Comparison of ENCODE assay signal across 8 cellular contexts in the genomic region with DNA sequence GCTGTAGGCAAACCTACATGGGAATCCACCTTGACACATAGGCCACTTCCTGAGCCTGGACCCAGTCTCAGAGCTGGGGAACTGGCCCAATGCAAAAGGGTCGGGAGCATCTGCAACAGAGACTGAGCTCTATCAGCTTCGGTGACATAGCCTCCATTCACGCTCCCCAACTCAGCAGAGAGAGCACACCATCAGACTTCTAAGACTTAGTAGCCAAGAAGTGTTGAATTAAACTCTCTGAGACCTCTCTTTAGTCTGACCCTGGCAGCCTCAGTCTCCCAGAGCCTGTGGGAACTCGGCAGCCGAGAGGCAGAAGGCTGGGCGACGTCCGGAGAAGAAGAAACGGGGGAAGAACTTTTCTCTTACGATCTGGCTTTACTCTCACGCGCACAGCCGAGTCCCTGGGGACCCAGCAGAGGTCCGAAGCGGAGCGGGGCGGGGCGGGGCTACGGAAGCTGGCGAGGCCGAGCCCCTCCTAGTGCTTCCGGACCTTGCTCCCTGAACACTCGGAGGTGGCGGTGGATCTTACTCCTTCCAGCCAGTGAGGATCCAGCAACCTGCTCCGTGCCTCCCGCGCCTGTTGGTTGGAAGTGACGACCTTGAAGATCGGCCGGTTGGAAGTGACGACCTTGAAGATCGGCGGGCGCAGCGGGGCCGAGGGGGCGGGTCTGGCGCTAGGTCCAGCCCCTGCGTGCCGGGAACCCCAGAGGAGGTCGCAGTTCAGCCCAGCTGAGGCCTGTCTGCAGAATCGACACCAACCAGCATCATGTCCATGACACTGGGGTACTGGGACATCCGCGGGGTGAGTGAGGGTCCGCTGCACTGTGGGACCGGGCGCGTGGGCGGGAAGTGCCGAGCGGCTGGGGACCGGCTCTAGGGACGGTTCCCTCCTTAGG. TPM values are rescaled to one million over a fixed set of nuclear protein-coding genes. Genes with fewer than 3 reads are reported as not detected.
DNase-seq lines count a peak whose midpoint lies in the region; ATAC-seq and TF ChIP-seq lines count a peak whose summit lies in the region.

A gene (plus strand): TSS at position 476 of the 896 bp plus-strand sequence. CDS start 291 bp downstream, at position 767.

- H3K4me1 Mint-ChIP-seq in natural killer cell treated with Interleukin-12 subunit alpha and Interleukin-12 subunit beta and Interleukin-15 and Interleukin-18, amount 100 ng/mL, for 72 hours (ENCODE audit: low read depth in 2 of 2), result peaks cover 14 to 16% of the 10 kb centered on the region in 2 donors

- in situ Hi-C loops in Caki2 (cut with HindIII; ENCODE audit: low pct_unique_long_range_greater_than_20kb, low sequenced_read_pairs), result no loop called here

- peak; percentile 17 for TF ChIP-seq CTCF in fibroblast of the aortic adventitia (IDR thresholded peaks at IDR 0.05; ENCODE audit: insufficient read depth, low read length)

- H3K27ac Mint-ChIP-seq in natural killer cell treated with Interleukin-12 subunit alpha and Interleukin-12 subunit beta and Interleukin-15 and Interleukin-18, amount 100 ng/mL, for 72 hours, result peak within 1 kb of the TSS; percentile 68 to 90

- no peaks in the 10 kb centered on the region for H3K9me3 Mint-ChIP-seq in natural killer cell treated with Interleukin-12 subunit alpha and Interleukin-12 subunit beta and Interleukin-15 and Interleukin-18, amount 100 ng/mL, for 72 hours

- peak within 1 kb of the TSS; percentile 86 for H3K4me3 Mint-ChIP-seq in natural killer cell treated with Interleukin-12 subunit alpha and Interleukin-12 subunit beta and Interleukin-15 and Interleukin-18, amount 100 ng/mL, for 72 hours

- peak; percentile 68 for DNase-seq in Caki2 (ENCODE audit: low read depth)
- DNase-seq in HPDE6-E6E7 (ENCODE audit: extremely low spot score), result peak; percentile 37
- peak; percentile 66 for DNase-seq in RPMI8226
- DNase-seq in activated T-helper 9 cell treated with anti-CD3 and anti-CD28 coated beads, Interleukin-2, amount 50 U/mL, for 16 hours (ENCODE audit: low read depth), result peak; percentile 56
- DNase-seq in fibroblast of the aortic adventitia (ENCODE audit: low read depth), result peak; percentile 78
- DNase-seq in natural killer cell treated with Interleukin-12 subunit alpha and Interleukin-12 subunit beta and Interleukin-15 and Interleukin-18, amount 100 ng/mL, for 72 hours (ENCODE audit: low spot score), result peak; percentile 69
- DNase-seq in stimulated activated naive CD8-positive, alpha-beta T cell treated with anti-CD3 and anti-CD28 coated beads, Interleukin-15, Interleukin-2, amounts not matched to agents 100 U/mL and 50 U/mL, for 24 hours, result peak; percentile 81

- peak within 1 kb of the TSS; percentile 78 for H3K4me3 ChIP-seq in fibroblast of the aortic adventitia (ENCODE audit: low read depth, low read length)

- H3K36me3 Mint-ChIP-seq in natural killer cell treated with Interleukin-12 subunit alpha and Interleukin-12 subunit beta and Interleukin-15 and Interleukin-18, amount 100 ng/mL, for 72 hours, result no peaks in the 10 kb centered on the region

- peak; percentile 91 for ATAC-seq in GM19455 (IDR thresholded peaks at IDR 0.05; ENCODE audit: unreplicated experiment)
- ATAC-seq in natural killer cell treated with Interleukin-12 subunit alpha and Interleukin-12 subunit beta and Interleukin-15 and Interleukin-18, amount 100 ng/mL, for 72 hours, result peak; percentile 92 to 95
- ATAC-seq in stimulated activated naive CD8-positive, alpha-beta T cell treated with anti-CD3 and anti-CD28 coated beads, Interleukin-15, Interleukin-2, amounts not matched to agents 100 U/mL and 50 U/mL, for 24 hours, result peak; percentile 92

- peaks cover 5 to 17% of the 10 kb centered on the region in 2 donors for H3K27me3 Mint-ChIP-seq in natural killer cell treated with Interleukin-12 subunit alpha and Interleukin-12 subunit beta and Interleukin-15 and Interleukin-18, amount 100 ng/mL, for 72 hours

RNA-seq across cellular contexts. Expression of the gene that starts here (rescaled TPM):
- total RNA-seq in Caki2 (2014; rRNA removed; shearing (Covaris generic); ENCODE audit: low replicate concordance), result 13.6 and 21.7 TPM in 2 replicates
- total RNA-seq in fibroblast of the aortic adventitia (ENCODE audit: low replicate concordance), result 8.7 and 31.6 TPM in 2 replicates
- 10 to 100 TPM in 1 of 2 donors, 1 to 10 TPM in 1; 8.4 to 25.1 TPM for total RNA-seq in natural killer cell treated with Interleukin-12 subunit alpha and Interleukin-12 subunit beta and Interleukin-15 and Interleukin-18, amount 100 ng/mL, for 72 hours

Comparison
In these comparisons a context has a peak if more than half of its experiments do, and no peak if none do; other contexts are left out.
1. Peak in every context shown above with its lines: DNase-seq, ATAC-seq and H3K4me3 ChIP-seq.